Comparison of ENCODE assay signal across 8 cellular contexts in genomic region chr15:51775967-51776816, GRCh38. TPM values are rescaled to one million over a fixed set of nuclear protein-coding genes. Genes with fewer than 3 reads are reported as not detected.
DNase-seq lines count a peak whose midpoint lies in the region; ATAC-seq and TF ChIP-seq lines count a peak whose summit lies in the region.

No MANE protein-coding gene starts in this region.

- H4K20me1 ChIP-seq in hepatocyte (ENCODE audit: insufficient read depth, poor library complexity, severe bottlenecking) = no peaks in the 10 kb centered on the region

- no peak overlapping the region for H2AFZ ChIP-seq in hepatocyte

- peak; percentile 50 to 65 for ATAC-seq in gastrocnemius medialis
- no peak for ATAC-seq in GM21390 (IDR thresholded peaks at IDR 0.05; ENCODE audit: unreplicated experiment)

- H3K36me3 ChIP-seq in adipocyte (ENCODE audit: control insufficient read depth, insufficient read depth, low read length, severe bottlenecking) (peaks cover 6% of the 10 kb centered on the region), hepatocyte (replicated peaks; ENCODE audit: insufficient read depth, low read depth) (no peaks in the 10 kb centered on the region), gastrocnemius medialis (peaks cover 0 to 7% of the 10 kb centered on the region in 2 donors)

- intact Hi-C loops in gastrocnemius medialis (cut with DNase I; ENCODE audit: low total_unique reads) = no loop called here

- no peaks in the 10 kb centered on the region for H3K27me3 ChIP-seq in HL-60 (ENCODE audit: insufficient read depth, poor library complexity, severe bottlenecking)
- no peaks in the 10 kb centered on the region for H3K27me3 ChIP-seq in adipocyte (replicated peaks; ENCODE audit: control insufficient read depth, insufficient read depth, low read length)
- no peaks in the 10 kb centered on the region for H3K27me3 ChIP-seq in hepatocyte
- no peaks in the 10 kb centered on the region for H3K27me3 ChIP-seq in gastrocnemius medialis

- in situ Hi-C loops in gastrocnemius medialis (cut with MboI; ENCODE audit: low sequenced_read_pairs in 4 of 4) = no loop called here

- no peak overlapping the region for H3K4me2 ChIP-seq in hepatocyte

- no peak overlapping the region for H3K4me3 ChIP-seq in HL-60 (replicated peaks; ENCODE audit: insufficient read depth, low read length)
- no peak overlapping the region for H3K4me3 ChIP-seq in adipocyte (ENCODE audit: low read length)
- H3K4me3 ChIP-seq in hepatocyte = no peak overlapping the region
- no peak overlapping the region for H3K4me3 ChIP-seq in gastrocnemius medialis

- H3K9me3 ChIP-seq in adipocyte (ENCODE audit: control insufficient read depth, low read length) (no peaks in the 10 kb centered on the region), hepatocyte (ENCODE audit: low read depth) (no peaks in the 10 kb centered on the region), gastrocnemius medialis (no peaks in the 10 kb centered on the region)

- H3K79me2 ChIP-seq in hepatocyte = no peaks in the 10 kb centered on the region

- peak; percentile 29 for DNase-seq in NK-92 treated with Interleukin-12 subunit alpha and Interleukin-12 subunit beta, amount 100 ng/mL, for 24 hours (lab: John Stamatoyannopoulos, UW)
- DNase-seq in NK-92 (lab: John Stamatoyannopoulos, UW; ENCODE audit: unreplicated experiment) (no peak), HL-60 (ENCODE audit: low read depth in 1 of 2, low spot score in 1 of 2) (peak in 1 of 2 experiments; percentile 59), SHP77 (lab: John Stamatoyannopoulos, UW) (peak; percentile 39 to 47), adipocyte (ENCODE audit: low read depth) (peak; percentile 54), hepatocyte (ENCODE audit: low spot score) (peak; percentile 71), gastrocnemius medialis (no peak)

- TF ChIP-seq CTCF in HL-60 (IDR thresholded peaks at IDR 0.05; ENCODE audit: insufficient read depth, low read length) (peak; percentile 76), hepatocyte (IDR thresholded peaks at IDR 0.05; ENCODE audit: poor library complexity) (peak; percentile 74), gastrocnemius medialis (IDR thresholded peaks at IDR 0.05 in 4 of 5, conservative IDR thresholded peaks at IDR 0.05 in 1 of 5) (peak; percentile 49 to 63 (median 53))

- WGBS in hepatocyte (ENCODE audit: low lambda C conversion rate, missing lambda C conversion rate) = 57% methylated on average over 11 of the region's 11 CpGs

- no peaks in the 10 kb centered on the region for H3K9me2 ChIP-seq in hepatocyte (replicated peaks; ENCODE audit: insufficient read depth)

- no peak overlapping the region for H3K9ac ChIP-seq in adipocyte (ENCODE audit: low read length)

- TF ChIP-seq POLR2A in gastrocnemius medialis (IDR thresholded peaks at IDR 0.05) = no peak

- no peak overlapping the region for H3K27ac ChIP-seq in HL-60 (replicated peaks)
- no peak overlapping the region for H3K27ac ChIP-seq in hepatocyte
- H3K27ac ChIP-seq in gastrocnemius medialis = no peak overlapping the region

- H3K4me1 ChIP-seq in adipocyte (ENCODE audit: control insufficient read depth, insufficient read depth, low read length) = peaks cover 16% of the 10 kb centered on the region
- H3K4me1 ChIP-seq in hepatocyte (ENCODE audit: insufficient read depth) = no peaks in the 10 kb centered on the region
- no peaks in the 10 kb centered on the region for H3K4me1 ChIP-seq in gastrocnemius medialis

RNA-seq across cellular contexts. Expression of gene TMOD2, which starts 24.8 kb away (rescaled TPM):
- total RNA-seq in hepatocyte (2.9 and 3.9 TPM in 2 replicates), gastrocnemius medialis (1 to 10 TPM; 1.0 to 4.8 (median 2.4) TPM)
- 1.0 and 1.7 TPM in 2 replicates for polyA plus RNA-seq in hepatocyte

RNA-seq across cellular contexts. Expression of gene LYSMD2, which starts 38.7 kb away (rescaled TPM):
- total RNA-seq in hepatocyte = 5.1 and 7.6 TPM in 2 replicates
- 5.1 and 5.5 TPM in 2 replicates for polyA plus RNA-seq in hepatocyte
- 10 to 100 TPM in 2 of 4 donors, 1 to 10 TPM in 2; 5.8 to 16.1 (median 10.6) TPM for total RNA-seq in gastrocnemius medialis

RNA-seq across cellular contexts. Expression of gene TMOD3, which starts 53.3 kb away (rescaled TPM):
- 32.5 and 38.3 TPM in 2 replicates for total RNA-seq in hepatocyte
- polyA plus RNA-seq in hepatocyte = 26.3 and 27.2 TPM in 2 replicates
- total RNA-seq in gastrocnemius medialis = 1 to 10 TPM; 6.2 to 9.2 (median 6.7) TPM

Comparison
In these comparisons a context has a peak if more than half of its experiments do, and no peak if none do; other contexts are left out.
1. DNase-seq: peak in NK-92 treated with Interleukin-12 subunit alpha and Interleukin-12 subunit beta, amount 100 ng/mL, for 24 hours (single experiment), SHP77 (2 of 2), adipocyte (single experiment) and hepatocyte (single experiment); none in NK-92 (single experiment) and gastrocnemius medialis (0 of 2).
2. Peak in every context shown above with its lines, with median percentiles within 50 percentile points of each other: CTCF ChIP-seq.